In genomic region chr4:31089815-31090214, GRCh38 we compare ENCODE assay signal across 10 cellular contexts.
A peak's percentile ranks its signal among the peaks of the same experiment; 100 is the strongest.
DNase-seq lines count a peak whose midpoint lies in the region; ATAC-seq and TF ChIP-seq lines count a peak whose summit lies in the region.
"Had no signal": no experiment of that assay in that cellular context is flagged by ENCODE, and none has a peak within 500 bp of the region (broad histone marks: within the 10 kb centered on the region; RNA-seq: fewer than 3 reads in every experiment).

No MANE protein-coding gene starts in this region.

- no peak for TF ChIP-seq POLR2A in prostate gland (IDR thresholded peaks at IDR 0.05)
- TF ChIP-seq POLR2A in ovary (IDR thresholded peaks at IDR 0.05) = no peak

- TF ChIP-seq EP300 in Ishikawa (IDR thresholded peaks at IDR 0.05; ENCODE audit: borderline replicate concordance) (peak; percentile 73; the same call in 1 of the 2 replicates), ovary (IDR thresholded peaks at IDR 0.05) (no peak)

- no peak for ATAC-seq in HG03045 (IDR thresholded peaks at IDR 0.05; ENCODE audit: unreplicated experiment)
- no peak for ATAC-seq in HG03280 (IDR thresholded peaks at IDR 0.05; ENCODE audit: unreplicated experiment)
- ATAC-seq: stimulated activated memory B cell treated with anti-CD40 and anti-IgM and Interleukin-4, amounts not matched to agents 10 μg/mL and 1 μg/mL and 100 μg/mL, for 72 hours had no signal

- peak; percentile 19 for DNase-seq in NCI-H510A (lab: John Stamatoyannopoulos, UW)
- peak; percentile 42 for DNase-seq in dermis blood vessel endothelial cell
- DNase-seq in prostate gland (ENCODE audit: low spot score) = peak; percentile 16
- no peak for DNase-seq in activated CD4-positive, alpha-beta T cell treated with anti-CD3 and anti-CD28 coated beads, Interleukin-2, amount 50 U/mL, for 48 hours
- no peak for DNase-seq in ovary

- TF ChIP-seq RAD21 in Ishikawa (IDR thresholded peaks at IDR 0.05; ENCODE audit: low read depth) = no peak

- H3K4me3 ChIP-seq in prostate gland (no peak overlapping the region), ovary (no peak overlapping the region)

- 61% methylated on average over 6 of the region's 6 CpGs for WGBS in prostate gland
- WGBS in ovary, 3 donors = 84 to 90% (median 90%) methylated on average over 6 of the region's 6 CpGs

- no peaks in the 10 kb centered on the region for H3K9me3 ChIP-seq in prostate gland
- no peaks in the 10 kb centered on the region for H3K9me3 ChIP-seq in ovary

- no peak for TF ChIP-seq CTCF in prostate gland (IDR thresholded peaks at IDR 0.05)
- no peak for TF ChIP-seq CTCF in ovary (IDR thresholded peaks at IDR 0.05)

- H3K27ac ChIP-seq in prostate gland (no peak overlapping the region), ovary (no peak overlapping the region)
- H3K27ac ChIP-seq: HL-60 had no signal

- no peaks in the 10 kb centered on the region for H3K4me1 ChIP-seq in prostate gland (replicated peaks)
- H3K4me1 ChIP-seq in ovary (ENCODE audit: insufficient read depth) = peaks cover 2% of the 10 kb centered on the region

- no peaks in the 10 kb centered on the region for H3K27me3 ChIP-seq in prostate gland (replicated peaks; ENCODE audit: insufficient read depth)
- no peaks in the 10 kb centered on the region for H3K27me3 ChIP-seq in ovary

- H3K36me3 ChIP-seq in prostate gland = no peaks in the 10 kb centered on the region
- H3K36me3 ChIP-seq in ovary = no peaks in the 10 kb centered on the region

- intact Hi-C loops in prostate gland (cut with DNase I) (no loop called here), ovary (cut with DNase I) (no loop called here)

TF ChIP-seq in Ishikawa, 13 proteins besides CTCF, POLR2A, EP300 and RAD21:
- TF ChIP-seq TEAD4 (IDR thresholded peaks at IDR 0.05) (peak; percentile 41), ZBTB7A (IDR thresholded peaks at IDR 0.05; ENCODE audit: low read depth) (no peak), NFIC (IDR thresholded peaks at IDR 0.05) (peak; percentile 91), FOXM1 (IDR thresholded peaks at IDR 0.05; ENCODE audit: borderline replicate concordance, low read depth) (peak; percentile 38; the same call in 1 of the 2 replicates), USF1 (IDR thresholded peaks at IDR 0.05) (no peak; the same call in 1 of the 2 replicates), TCF12 (IDR thresholded peaks at IDR 0.05; ENCODE audit: low read depth) (peak; percentile 56; the same call in 1 of the 2 replicates), MAX (IDR thresholded peaks at IDR 0.05) (no peak), CEBPB (IDR thresholded peaks at IDR 0.05) (peak; percentile 51), YY1 (IDR thresholded peaks at IDR 0.05; ENCODE audit: low read depth) (no peak)

Comparison
In these comparisons a context has a peak if more than half of its experiments do, and no peak if none do; other contexts are left out.
1. DNase-seq: peak in NCI-H510A (single experiment), dermis blood vessel endothelial cell (single experiment) and prostate gland (single experiment); none in activated CD4-positive, alpha-beta T cell treated with anti-CD3 and anti-CD28 coated beads, Interleukin-2, amount 50 U/mL, for 48 hours (0 of 2) and ovary (0 of 5).